22 cellular contexts compared by ENCODE assay signal in genomic region chr2:27921880-27922589, GRCh38. TPM values are rescaled to one million over a fixed set of nuclear protein-coding genes. Genes with fewer than 3 reads are reported as not detected.
A peak's percentile ranks its signal among the peaks of the same experiment; 100 is the strongest.
DNase-seq lines count a peak whose midpoint lies in the region; ATAC-seq, FAIRE-seq and TF ChIP-seq lines count a peak whose summit lies in the region.
"Had no signal": no experiment of that assay in that cellular context is flagged by ENCODE, and none has a peak within 500 bp of the region (broad histone marks: within the 10 kb centered on the region; RNA-seq: fewer than 3 reads in every experiment).

No MANE protein-coding gene starts in this region.

- peaks cover 0 to 5% of the 10 kb centered on the region in 2 experiments; a peak in 1 of 4 replicates for H3K79me1 ChIP-seq in IMR-90 (ENCODE audit: low read depth in 1 of 2, low read length in 2 of 2)

- H4K5ac ChIP-seq in IMR-90 (ENCODE audit: low read depth, low read length) = no peak overlapping the region

- H2AFZ ChIP-seq in IMR-90 (replicated peaks; ENCODE audit: low read length, poor library complexity) = no peak overlapping the region
- H2AFZ ChIP-seq in HepG2 (ENCODE audit: low read length) = no peak overlapping the region

- ATAC-seq in IMR-90 (ENCODE audit: low read depth) (no peak), memory B cell (ENCODE audit: low read depth) (no peak), HepG2 (no peak), GM21515 (IDR thresholded peaks at IDR 0.05; ENCODE audit: unreplicated experiment) (no peak)
- ATAC-seq: activated CD8-positive, alpha-beta T cell treated with anti-CD3 and anti-CD28 coated beads, Interleukin-2, amount 10 ng/mL, durations not matched to agents 7 days and 5 days; naive thymus-derived CD4-positive, alpha-beta T cell had no signal

- no peak overlapping the region for H2BK120ac ChIP-seq in IMR-90 (ENCODE audit: low read depth, low read length)

- intact Hi-C loops in IMR-90 (cut with micrococcal nuclease) (no loop called here), HepG2 (cut with micrococcal nuclease; ENCODE audit: unreplicated experiment) (no loop called here), posterior cingulate gyrus (cut with DNase I) (no loop called here)

- H4K20me1 ChIP-seq in IMR-90 (ENCODE audit: insufficient read depth, low read length) (no peaks in the 10 kb centered on the region), HepG2 (ENCODE audit: insufficient read depth, low read length) (no peaks in the 10 kb centered on the region)

- in situ Hi-C loops in IMR-90 (cut with MboI; ENCODE audit: low sequenced_read_pairs) (no loop called here), HepG2 (cut with HindIII; ENCODE audit: extremely low pct_ligation_motif_present, low pct_unique_long_range_greater_than_20kb) (no loop called here)

- TF ChIP-seq RAD21 in IMR-90 (IDR thresholded peaks at IDR 0.05; ENCODE audit: low read length) (no peak), HepG2 (CRISPR knock-in tag; IDR thresholded peaks at IDR 0.05) (no peak)

- no peaks in the 10 kb centered on the region for H3K79me2 ChIP-seq in HepG2 (ENCODE audit: insufficient read depth, low read length)

- H3K9ac ChIP-seq in IMR-90 (ENCODE audit: low read depth, low read length) = no peak overlapping the region
- no peak overlapping the region for H3K9ac ChIP-seq in endocrine pancreas (ENCODE audit: control insufficient read depth, insufficient read depth, low read length)
- no peak overlapping the region for H3K9ac ChIP-seq in HepG2 (ENCODE audit: insufficient read depth, low read depth, low read length)

- POLR2A ChIA-PET in IMR-90 (lab: Charles Lee; ENCODE audit: unreplicated experiment) = no interaction called here
- POLR2A ChIA-PET in HepG2 (lab: Yijun Ruan, JAX) = no interaction called here

- peaks cover 7% of the 10 kb centered on the region for H3K36me3 Mint-ChIP-seq in memory B cell

- H3K9me3 ChIP-seq in IMR-90 (ENCODE audit: control insufficient read depth, insufficient read depth, low read length) = no peaks in the 10 kb centered on the region
- no peaks in the 10 kb centered on the region for H3K9me3 ChIP-seq in endocrine pancreas (ENCODE audit: control insufficient read depth, low read length)
- H3K9me3 ChIP-seq in small intestine (ENCODE audit: control insufficient read depth, low read depth) = no peaks in the 10 kb centered on the region
- H3K9me3 ChIP-seq in HepG2 (ENCODE audit: low read length) = no peaks in the 10 kb centered on the region
- H3K9me3 ChIP-seq: ovary, right lobe of liver, transverse colon had no signal

- H3K4me3 ChIP-seq in IMR-90 (ENCODE audit: insufficient read depth, low read depth, low read length) = no peak overlapping the region
- H3K4me3 ChIP-seq in endocrine pancreas (ENCODE audit: control insufficient read depth, insufficient read depth, low read length) = peak overlapping the region; percentile 67
- H3K4me3 ChIP-seq in small intestine (ENCODE audit: low read depth in 1 of 2, low read length in 2 of 2) = no peak overlapping the region
- no peak overlapping the region for H3K4me3 ChIP-seq in HepG2 (replicated peaks in 1 of 3; ENCODE audit: insufficient read depth in 1 of 3, low read depth in 2 of 3, low read length in 3 of 3)
- H3K4me3 ChIP-seq: ovary, right lobe of liver, transverse colon had no signal

- no peak overlapping the region for H3K18ac ChIP-seq in IMR-90 (ENCODE audit: low read depth, low read length)

- FAIRE-seq in small intestine (lab: Jason Lieb, UNC) (peak; percentile 36), HepG2 (lab: Jason Lieb, UNC) (no peak)
- FAIRE-seq: bronchial epithelial cell had no signal

- H3K27me3 ChIP-seq in IMR-90 (ENCODE audit: control insufficient read depth, insufficient read depth, low read length) = no peaks in the 10 kb centered on the region
- no peaks in the 10 kb centered on the region for H3K27me3 ChIP-seq in endocrine pancreas (ENCODE audit: control insufficient read depth, insufficient read depth, low read length)
- no peaks in the 10 kb centered on the region for H3K27me3 ChIP-seq in small intestine (ENCODE audit: control insufficient read depth in 2 of 2, insufficient read depth in 2 of 2, low read length in 2 of 2)
- H3K27me3 ChIP-seq in HepG2 (ENCODE audit: control insufficient read depth in 1 of 2, insufficient read depth in 2 of 2, low read length in 2 of 2) = no peaks in the 10 kb centered on the region
- H3K27me3 ChIP-seq: ovary, right lobe of liver, transverse colon had no signal

- H3K4me1 Mint-ChIP-seq in memory B cell = peaks cover 9% of the 10 kb centered on the region

- H3K4ac ChIP-seq in IMR-90 (ENCODE audit: low read depth, low read length) = no peak overlapping the region

- 0 out of 2 replicates have a peak, but pooled peaks cover 3% of the 10 kb centered on the region for H3K9me1 ChIP-seq in IMR-90 (ENCODE audit: insufficient read depth, low read length)

- BruUV-seq in IMR-90 (replicated peaks; lab: Mats Ljungman, UMichigan) (no TSS peak), HepG2 (replicated peaks; lab: Mats Ljungman, UMichigan) (no TSS peak)

- dilution Hi-C loops in IMR-90 (cut with HindIII; ENCODE audit: low sequenced_read_pairs, unreplicated experiment) = no loop called here

- H4K91ac ChIP-seq in IMR-90 (ENCODE audit: insufficient read depth, low read depth, low read length) = no peak overlapping the region

- H3K27ac ChIP-seq in IMR-90 (ENCODE audit: insufficient read depth, low read length) = no peak overlapping the region
- peak overlapping the region in 1 of 2 donors; percentile 32 for H3K27ac ChIP-seq in small intestine (ENCODE audit: low read depth in 1 of 2, low read length in 1 of 2)
- no peak overlapping the region for H3K27ac ChIP-seq in HepG2 (ENCODE audit: extremely low read length, insufficient read depth, low read length)
- H3K27ac ChIP-seq: ovary had no signal

- 100% methylated on average over 1 of the region's 6 CpGs; no CpG with 5 or more reads in 1 of the 2 experiments for WGBS in IMR-90 (ENCODE audit: extremely low coverage in 2 of 2, insufficient read length in 1 of 2), 2 experiments
- WGBS in small intestine, 3 donors = 19 to 71% (median 37%) methylated on average over 6 of the region's 6 CpGs
- WGBS in HepG2 (ENCODE audit: low lambda C conversion rate) = 95% methylated on average over 6 of the region's 6 CpGs

- CTCF ChIA-PET in IMR-90 (lab: Yijun Ruan, JAX) = no interaction called here
- CTCF ChIA-PET in HepG2 (lab: Yijun Ruan, JAX; ENCODE audit: low intra/inter-chr PET ratio, low total read pairs) = no interaction called here

- H4K8ac ChIP-seq in IMR-90 (ENCODE audit: low read depth in 2 of 2, low read length in 2 of 2) = no peak overlapping the region

- H3K14ac ChIP-seq in IMR-90 (replicated peaks; ENCODE audit: low read depth, low read length) = no peak overlapping the region

- H2BK5ac ChIP-seq in IMR-90 (ENCODE audit: low read depth, low read length, poor library complexity, severe bottlenecking) = no peak overlapping the region

- DNase-seq in IMR-90 (no peak), memory B cell (ENCODE audit: low spot score in 2 of 2) (no peak), small intestine (peak; percentile 88), HepG2 (ENCODE audit: low spot score) (no peak), posterior cingulate gyrus (no peak)
- DNase-seq: activated CD8-positive, alpha-beta T cell treated with anti-CD3 and anti-CD28 coated beads, Interleukin-2, amount 10 ng/mL, durations not matched to agents 7 days and 5 days; activated gamma-delta T cell treated with Interleukin-2 at 50 U/mL for 16 hours; activated T-cell treated with anti-CD3 and anti-CD28 coated beads for 4 hours; CD4-positive, CD25-positive, alpha-beta regulatory T cell; cortex of kidney; mesendoderm; naive thymus-derived CD4-positive, alpha-beta T cell; NCI-H1417 treated with DMSO at 0.1 percent for 48 hours; NCI-H2107; NK-92 treated with Interleukin-12 subunit alpha and Interleukin-12 subunit beta, amount 100 ng/mL, for 24 hours; ovary; right lobe of liver; SIG-M5; transverse colon had no signal

- H3K9me3 Mint-ChIP-seq in memory B cell = no peaks in the 10 kb centered on the region
- H3K9me3 Mint-ChIP-seq: CD4-positive, CD25-positive, alpha-beta regulatory T cell had no signal

- H2BK15ac ChIP-seq in IMR-90 (ENCODE audit: low read depth, low read length) = 0 out of 3 replicates have a peak overlapping the region, but pooled peaks have one; percentile 11

- TF ChIP-seq EP300 in HepG2 (IDR thresholded peaks at IDR 0.05; ENCODE audit: low read depth in 2 of 2, low read length in 2 of 2) (no peak), HepG2 (CRISPR knock-in tag; IDR thresholded peaks at IDR 0.05; ENCODE audit: borderline replicate concordance) (no peak)

- TF ChIP-seq CTCF in IMR-90 (conservative IDR thresholded peaks at IDR 0.05; ENCODE audit: low read depth, low read length) (no peak), HepG2 (CRISPR knock-in tag; IDR thresholded peaks at IDR 0.05) (no peak)

- H2AK5ac ChIP-seq in IMR-90 (ENCODE audit: low read depth, low read length) = no peak overlapping the region

- H2AK9ac ChIP-seq in IMR-90 (replicated peaks; ENCODE audit: low read depth, low read length, poor library complexity) = no peak overlapping the region

- H3K27me3 Mint-ChIP-seq in memory B cell = no peaks in the 10 kb centered on the region
- H3K27me3 Mint-ChIP-seq: CD4-positive, CD25-positive, alpha-beta regulatory T cell; naive thymus-derived CD4-positive, alpha-beta T cell had no signal

- no peak overlapping the region for H3K23ac ChIP-seq in IMR-90 (ENCODE audit: low read depth, low read length)

- TF ChIP-seq POLR2A in IMR-90 (IDR thresholded peaks at IDR 0.05; ENCODE audit: low read depth, low read length) = no peak
- TF ChIP-seq POLR2A in HepG2 (IDR thresholded peaks at IDR 0.05; ENCODE audit: insufficient read depth in 1 of 2, low read depth in 2 of 2, low read length in 2 of 2) = no peak

- H3K36me3 ChIP-seq in IMR-90 (ENCODE audit: control insufficient read depth, insufficient read depth, low read length) (peaks cover 2% of the 10 kb centered on the region; the same call in 1 of the 2 replicates), endocrine pancreas (ENCODE audit: control insufficient read depth, insufficient read depth, low read length) (no peaks in the 10 kb centered on the region), small intestine (ENCODE audit: control insufficient read depth in 2 of 2, insufficient read depth in 2 of 2, low read length in 2 of 2) (no peaks in the 10 kb centered on the region), HepG2 (replicated peaks in 1 of 2; ENCODE audit: control insufficient read depth in 1 of 2, insufficient read depth in 2 of 2, low read length in 2 of 2) (0 out of 5 replicates have a peak, but pooled peaks cover 0 to 5% of the 10 kb centered on the region in 2 experiments)
- H3K36me3 ChIP-seq: ovary, right lobe of liver, transverse colon had no signal

- no peak overlapping the region for H2BK20ac ChIP-seq in IMR-90 (ENCODE audit: low read depth, low read length)

- H3K4me1 ChIP-seq in IMR-90 (ENCODE audit: control insufficient read depth, insufficient read depth, low read length) (no peaks in the 10 kb centered on the region), endocrine pancreas (ENCODE audit: control insufficient read depth, insufficient read depth, low read length) (peaks cover 22% of the 10 kb centered on the region), small intestine (ENCODE audit: control insufficient read depth in 2 of 2, insufficient read depth in 1 of 2, low read depth in 1 of 2, low read length in 1 of 2) (peaks cover 4 to 13% of the 10 kb centered on the region in 2 donors), HepG2 (ENCODE audit: insufficient read depth, low read length) (peaks cover 25% of the 10 kb centered on the region)

- H3K4me3 Mint-ChIP-seq in memory B cell = no peak overlapping the region
- H3K4me3 Mint-ChIP-seq: activated CD8-positive, alpha-beta T cell treated with anti-CD3 and anti-CD28 coated beads, Interleukin-2, amount 10 ng/mL, durations not matched to agents 7 days and 5 days; CD4-positive, CD25-positive, alpha-beta regulatory T cell; naive thymus-derived CD4-positive, alpha-beta T cell had no signal

- no peak overlapping the region for H3K56ac ChIP-seq in IMR-90 (ENCODE audit: extremely low read depth, insufficient read depth, low read length)

- peak overlapping the region; percentile 78 for H3K27ac Mint-ChIP-seq in memory B cell
- H3K27ac Mint-ChIP-seq: activated CD8-positive, alpha-beta T cell treated with anti-CD3 and anti-CD28 coated beads, Interleukin-2, amount 10 ng/mL, durations not matched to agents 7 days and 5 days had no signal

- H3K4me2 ChIP-seq in IMR-90 (ENCODE audit: low read depth, low read length) = no peak overlapping the region
- H3K4me2 ChIP-seq in HepG2 (ENCODE audit: low read depth, low read length) = no peak overlapping the region

RNA-seq across cellular contexts. Expression of gene BABAM2, which starts 31.5 kb away (rescaled TPM):
- total RNA-seq in IMR-90 (2012; rRNA removed) = 16.7 and 23.1 TPM in 2 replicates
- polyA plus RNA-seq in IMR-90 (2012; rRNA removed) = 20.3 and 20.9 TPM in 2 replicates
- polyA plus RNA-seq in IMR-90 (2012; cell fraction: cytosol; rRNA removed) = 11.4 TPM in 2 replicates
- polyA plus RNA-seq in IMR-90 (2012; cell fraction: nucleus; rRNA removed; ENCODE audit: low replicate concordance) = 4.4 and 16.0 TPM in 2 replicates
- polyA plus RNA-seq in small intestine = 10 to 100 TPM; 19.5 to 22.4 (median 20.6) TPM
- 24.9 and 34.8 TPM in 2 replicates for total RNA-seq in HepG2 (2016; rRNA removed; fragmentation: Illumina TruSeq; extraction: Trizol)
- 8.2 and 8.5 TPM in 2 replicates for total RNA-seq in HepG2 (2016; cell fraction: cytosol; rRNA removed; fragmentation: Illumina TruSeq; extraction: Trizol; ENCODE audit: low read depth)
- 26.2 and 31.2 TPM in 2 replicates for total RNA-seq in HepG2 (2016; cell fraction: insoluble cytoplasmic fraction; rRNA removed; fragmentation: Illumina TruSeq; extraction: Trizol)
- 13.7 and 14.1 TPM in 2 replicates for total RNA-seq in HepG2 (2016; cell fraction: membrane; rRNA removed; fragmentation: Illumina TruSeq; extraction: Trizol)
- 33.5 and 34.7 TPM in 2 replicates for total RNA-seq in HepG2 (2016; cell fraction: nucleus; rRNA removed; fragmentation: Illumina TruSeq; extraction: Trizol)
- 28.0 and 28.3 TPM in 2 replicates for polyA plus RNA-seq in HepG2 (2011; rRNA removed)
- 18.3 and 23.5 TPM in 2 replicates for polyA plus RNA-seq in HepG2 (2011; cell fraction: cytosol; rRNA removed)
- 14.1 and 17.0 TPM in 2 replicates for polyA plus RNA-seq in HepG2 (2011; cell fraction: nucleus; rRNA removed)
- polyA plus RNA-seq in HepG2 (2012) = 23.1 and 32.2 TPM in 2 replicates
- 11.4 and 14.0 TPM in 2 replicates for polyA plus RNA-seq in HepG2 (2016; cell fraction: cytosol; fragmentation: Illumina TruSeq; extraction: Trizol; ENCODE audit: low read depth)
- 49.9 and 58.4 TPM in 2 replicates for polyA plus RNA-seq in HepG2 (2016; cell fraction: insoluble cytoplasmic fraction; fragmentation: Illumina TruSeq; extraction: Trizol; ENCODE audit: low read depth)
- polyA plus RNA-seq in HepG2 (2016; cell fraction: membrane; fragmentation: Illumina TruSeq; extraction: Trizol; ENCODE audit: low read depth) = 17.1 and 19.7 TPM in 2 replicates
- polyA plus RNA-seq in HepG2 (2016; cell fraction: nucleus; fragmentation: Illumina TruSeq; extraction: Trizol; ENCODE audit: insufficient read depth, low read depth) = 22.3 and 23.0 TPM in 2 replicates
- 22.8 and 28.8 TPM in 2 replicates for polyA minus RNA-seq in HepG2 (2011; rRNA and poly(A)+ RNA removed; ENCODE audit: low replicate concordance)
- 18.5 and 21.5 TPM in 2 replicates for polyA minus RNA-seq in HepG2 (2011; cell fraction: cytosol; rRNA and poly(A)+ RNA removed)
- polyA minus RNA-seq in HepG2 (2011; cell fraction: nucleus; rRNA and poly(A)+ RNA removed) = 132 and 154 TPM in 2 replicates

RNA-seq across cellular contexts. Expression of gene RBKS, which starts 31.8 kb away (rescaled TPM):
- total RNA-seq in IMR-90 (2012; rRNA removed) (0.83 and 1.1 TPM in 2 replicates), HepG2 (2016; rRNA removed; fragmentation: Illumina TruSeq; extraction: Trizol) (7.7 and 11.7 TPM in 2 replicates)
- polyA plus RNA-seq in IMR-90 (2012; rRNA removed) (1.1 and 1.4 TPM in 2 replicates), small intestine (10 to 100 TPM; 19.8 to 72.0 (median 37.3) TPM), HepG2 (2011; rRNA removed) (7.8 and 8.3 TPM in 2 replicates)
- 0.97 and 1.7 TPM in 2 replicates for polyA plus RNA-seq in IMR-90 (2012; cell fraction: cytosol; rRNA removed)
- 1.2 and 1.8 TPM in 2 replicates for polyA plus RNA-seq in IMR-90 (2012; cell fraction: nucleus; rRNA removed; ENCODE audit: low replicate concordance)
- total RNA-seq in HepG2 (2016; cell fraction: cytosol; rRNA removed; fragmentation: Illumina TruSeq; extraction: Trizol; ENCODE audit: low read depth) = 1.8 and 2.4 TPM in 2 replicates
- 8.0 and 11.5 TPM in 2 replicates for total RNA-seq in HepG2 (2016; cell fraction: insoluble cytoplasmic fraction; rRNA removed; fragmentation: Illumina TruSeq; extraction: Trizol)
- 2.9 and 3.2 TPM in 2 replicates for total RNA-seq in HepG2 (2016; cell fraction: membrane; rRNA removed; fragmentation: Illumina TruSeq; extraction: Trizol)
- 3.7 and 4.5 TPM in 2 replicates for total RNA-seq in HepG2 (2016; cell fraction: nucleus; rRNA removed; fragmentation: Illumina TruSeq; extraction: Trizol)
- 7.5 and 9.2 TPM in 2 replicates for polyA plus RNA-seq in HepG2 (2011; cell fraction: cytosol; rRNA removed)
- 1.4 and 2.0 TPM in 2 replicates for polyA plus RNA-seq in HepG2 (2011; cell fraction: nucleus; rRNA removed)
- 4.9 and 12.6 TPM in 2 replicates for polyA plus RNA-seq in HepG2 (2012)
- polyA plus RNA-seq in HepG2 (2016; cell fraction: cytosol; fragmentation: Illumina TruSeq; extraction: Trizol; ENCODE audit: low read depth) = 1.8 and 2.2 TPM in 2 replicates
- polyA plus RNA-seq in HepG2 (2016; cell fraction: insoluble cytoplasmic fraction; fragmentation: Illumina TruSeq; extraction: Trizol; ENCODE audit: low read depth) = 10.1 and 10.5 TPM in 2 replicates
- 2.2 and 2.3 TPM in 2 replicates for polyA plus RNA-seq in HepG2 (2016; cell fraction: membrane; fragmentation: Illumina TruSeq; extraction: Trizol; ENCODE audit: low read depth)
- 2.4 and 3.5 TPM in 2 replicates for polyA plus RNA-seq in HepG2 (2016; cell fraction: nucleus; fragmentation: Illumina TruSeq; extraction: Trizol; ENCODE audit: insufficient read depth, low read depth)
- polyA minus RNA-seq in HepG2 (2011; rRNA and poly(A)+ RNA removed; ENCODE audit: low replicate concordance) = 1.0 and 4.2 TPM in 2 replicates
- 2.5 and 3.7 TPM in 2 replicates for polyA minus RNA-seq in HepG2 (2011; cell fraction: cytosol; rRNA and poly(A)+ RNA removed)
- polyA minus RNA-seq in HepG2 (2011; cell fraction: nucleus; rRNA and poly(A)+ RNA removed) = 7.6 and 9.3 TPM in 2 replicates
